ENCODE assay signal across 23 cellular contexts in the genomic region with DNA sequence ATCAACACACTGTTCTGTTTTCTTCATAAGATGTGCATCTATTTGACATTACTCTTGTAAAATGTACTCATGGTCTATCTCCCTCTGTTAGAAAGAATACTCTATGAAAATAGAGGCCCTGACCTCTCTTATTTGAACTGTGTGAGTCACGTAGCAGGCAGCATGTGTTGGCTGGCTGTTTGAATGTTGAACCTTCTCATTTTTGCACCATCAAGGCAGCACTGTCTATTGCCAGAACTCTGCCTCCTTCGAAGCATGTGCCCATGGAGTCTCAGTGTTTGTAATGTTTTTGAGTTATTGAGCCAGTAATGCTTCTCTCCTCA.
"Had no signal": no experiment of that assay in that cellular context is flagged by ENCODE, and none has a peak within 500 bp of the region (broad histone marks: within the 10 kb centered on the region; RNA-seq: fewer than 3 reads in every experiment).

No MANE protein-coding gene starts in this region.

- H3K4me1 ChIP-seq: ascending aorta had no signal

- H3K9me3 ChIP-seq: ascending aorta, body of pancreas had no signal

- H3K4me3 ChIP-seq: ascending aorta, body of pancreas, cardiac muscle cell, PC-9, SK-N-MC had no signal

- H2AFZ ChIP-seq: PC-9 had no signal

- DNase-seq: activated CD4-positive, alpha-beta memory T cell treated with anti-CD3 and anti-CD28 coated beads for 36 hours; activated CD4-positive, alpha-beta T cell treated with anti-CD3 and anti-CD28 coated beads, Interleukin-2, amount 10 ng/mL, durations not matched to agents 7 days and 5 days; activated CD4-positive, CD25-positive, alpha-beta regulatory T cell; activated CD8-positive, alpha-beta memory T cell treated with anti-CD3 and anti-CD28 coated beads for 24 hours; activated effector memory CD4-positive, alpha-beta T cell treated with anti-CD3 and anti-CD28 coated beads, Interleukin-2, amount 50 U/mL, for 16 hours; activated naive CD4-positive, alpha-beta T cell treated with Interleukin-2 at 50 U/mL for 16 hours; activated naive CD8-positive, alpha-beta T cell treated with anti-CD3 and anti-CD28 coated beads, Interleukin-2, amount 50 U/mL, for 24 hours; activated T-cell treated with anti-CD3 and anti-CD28 coated beads, Interleukin-2, amount 50 U/mL, for 4 hours; amniotic stem cell; body of pancreas; NCI-H1048; NCI-H146; NCI-H187 treated with DMSO at 0.1 percent for 48 hours; NCI-H2171; NCI-H2227 treated with DMSO at 0.1 percent for 48 hours; NCI-H526; PC-9; T-helper 1 cell had no signal

- ATAC-seq: activated T-cell treated with anti-CD3 and anti-CD28 coated beads, Interleukin-2, amount 50 U/mL, for 4 hours; body of pancreas; Right ventricle myocardium inferior had no signal

- H3K4me2 ChIP-seq: PC-9 had no signal

- H3K36me3 ChIP-seq: ascending aorta, cardiac muscle cell had no signal

- H3K27ac ChIP-seq: ascending aorta, body of pancreas, cardiac muscle cell, PC-9, SK-N-MC, VCaP had no signal
